ENCODE assay signal across 8 cellular contexts in the genomic region with DNA sequence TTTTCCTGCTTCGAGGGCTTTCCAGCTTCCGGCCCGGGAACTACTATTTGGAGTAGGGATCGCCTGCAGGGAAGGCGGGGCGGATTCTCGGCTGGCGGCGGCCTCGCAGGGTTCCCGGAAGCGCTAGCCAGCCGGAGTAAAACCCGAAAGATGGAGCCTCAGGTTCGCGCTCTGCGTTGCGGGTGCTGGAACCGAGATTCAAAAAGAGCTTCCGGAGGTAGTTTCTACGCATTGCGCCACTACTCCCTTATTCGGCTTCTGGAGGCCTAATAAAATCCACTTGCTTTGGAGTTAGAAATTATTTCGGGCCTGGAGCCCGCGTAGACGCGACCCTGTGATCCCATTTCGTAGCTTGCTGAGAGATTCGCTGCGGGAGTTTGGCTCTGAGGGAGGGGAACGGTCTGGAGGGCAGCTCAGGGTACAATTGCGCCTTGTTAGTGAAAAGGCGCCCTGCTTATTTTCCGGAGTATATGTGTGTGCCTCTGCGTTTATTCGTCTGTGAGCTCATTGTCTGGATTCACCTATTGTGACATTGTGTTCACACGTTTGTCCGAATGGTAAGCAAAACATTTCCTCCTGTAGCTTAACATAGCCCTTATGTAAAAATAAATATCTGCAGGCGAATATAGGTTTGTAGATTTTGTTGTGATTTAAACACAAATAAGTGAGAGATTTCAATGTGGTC. TPM values are rescaled to one million over a fixed set of nuclear protein-coding genes. Genes with fewer than 3 reads are reported as not detected.
DNase-seq lines count a peak whose midpoint lies in the region; ATAC-seq, FAIRE-seq and TF ChIP-seq lines count a peak whose summit lies in the region.

No MANE protein-coding gene starts in this region.

- peak overlapping the region; percentile 38 to 86 (median 82) for H3K4me3 Mint-ChIP-seq in IgD-negative memory B cell
- H3K4me3 Mint-ChIP-seq in natural killer cell treated with Interleukin-12 subunit alpha and Interleukin-12 subunit beta and Interleukin-15 and Interleukin-18, amount 100 ng/mL, for 72 hours, result peak overlapping the region; percentile 83

- SMC1A ChIA-PET in GM12878 (lab: Charles Lee; ENCODE audit: uncharacterized antibody, unreplicated experiment), result interaction anchor here (0.6 to 3.9 kb wide), 19 partner anchors 9 to 309 kb away, joined by 3 to 26 read pairs (median 4); no protein-coding TSS in a partner anchor

- no peak overlapping the region for H2AFZ ChIP-seq in GM12878 (ENCODE audit: control insufficient read depth, low read depth, low read length)

- TF ChIP-seq EP300 in GM12878 (IDR thresholded peaks at IDR 0.05; ENCODE audit: borderline replicate concordance in 1 of 2, control insufficient read depth in 1 of 2, low read depth in 2 of 2, low read length in 2 of 2), result no peak

- RAD21 ChIA-PET in GM12878 (lab: Charles Lee; ENCODE audit: unreplicated experiment), result interaction anchor here (0.7 to 5.5 kb wide), 15 partner anchors 14 to 169 kb away, joined by 3 to 67 read pairs (median 3); a partner anchor contains a TSS

- no peaks in the 10 kb centered on the region for H3K36me3 ChIP-seq in GM12878 (ENCODE audit: control insufficient read depth in 2 of 2, insufficient read depth in 2 of 2, low read length in 1 of 2)

- H3K27ac ChIP-seq in GM12878 (ENCODE audit: control insufficient read depth, insufficient read depth), result no peak overlapping the region

- intact Hi-C loops in GM12878 (cut with micrococcal nuclease; ENCODE audit: unreplicated experiment) (loop anchor here (1.0 to 5.0 kb wide), 3 partner anchors 45 to 156 kb away; no protein-coding TSS in a partner anchor), left cardiac atrium (cut with DNase I) (loop anchor here (1.0 to 10.0 kb wide), 3 partner anchors 67 to 151 kb away; no protein-coding TSS in a partner anchor)

- no peaks in the 10 kb centered on the region; the same call in 1 of the 2 replicates for H3K4me1 ChIP-seq in GM12878 (ENCODE audit: control insufficient read depth, insufficient read depth, low read length)

- H3K36me3 Mint-ChIP-seq in IgD-negative memory B cell, result no peaks in the 10 kb centered on the region
- H3K36me3 Mint-ChIP-seq in natural killer cell treated with Interleukin-12 subunit alpha and Interleukin-12 subunit beta and Interleukin-15 and Interleukin-18, amount 100 ng/mL, for 72 hours, result no peaks in the 10 kb centered on the region

- 9% methylated on average over 40 of the region's 40 CpGs for WGBS in GM12878 (ENCODE audit: insufficient coverage, insufficient replicate concordance, low lambda C conversion rate, missing lambda C conversion rate)

- peaks cover 5 to 20% (median 14%) of the 10 kb centered on the region in 3 donors for H3K4me1 Mint-ChIP-seq in IgD-negative memory B cell
- H3K4me1 Mint-ChIP-seq in natural killer cell treated with Interleukin-12 subunit alpha and Interleukin-12 subunit beta and Interleukin-15 and Interleukin-18, amount 100 ng/mL, for 72 hours (ENCODE audit: low read depth in 2 of 2), result peaks cover 23 to 33% of the 10 kb centered on the region in 2 donors

- peaks cover 89% of the 10 kb centered on the region for H3K27me3 Mint-ChIP-seq in IgD-negative memory B cell
- peaks cover 51 to 69% of the 10 kb centered on the region in 2 donors for H3K27me3 Mint-ChIP-seq in natural killer cell treated with Interleukin-12 subunit alpha and Interleukin-12 subunit beta and Interleukin-15 and Interleukin-18, amount 100 ng/mL, for 72 hours

- no peak overlapping the region for H3K4me3 ChIP-seq in GM12878

- no peak for TF ChIP-seq RAD21 in GM12878 (IDR thresholded peaks at IDR 0.05; ENCODE audit: insufficient read depth, low read depth, low read length)

- peak overlapping the region; percentile 63 for H3K4me2 ChIP-seq in GM12878 (ENCODE audit: control insufficient read depth, insufficient read depth)

- DNase-seq in DMS153 (lab: John Stamatoyannopoulos, UW) (peak; percentile 56), GM12878 (ENCODE audit: low read depth, low spot score) (no peak), GDM1 (lab: John Stamatoyannopoulos, UW) (no peak), left cardiac atrium (no peak)
- DNase-seq in natural killer cell treated with Interleukin-12 subunit alpha and Interleukin-12 subunit beta and Interleukin-15 and Interleukin-18, amount 100 ng/mL, for 72 hours (ENCODE audit: low spot score), result peak; percentile 68

- ATAC-seq in GM12878 (peak; percentile 34; the same call in 1 of the 3 replicates), HG03460 (IDR thresholded peaks at IDR 0.05; ENCODE audit: unreplicated experiment) (no peak), left cardiac atrium (no peak), GM18870 (IDR thresholded peaks at IDR 0.05; ENCODE audit: unreplicated experiment) (no peak)
- ATAC-seq in natural killer cell treated with Interleukin-12 subunit alpha and Interleukin-12 subunit beta and Interleukin-15 and Interleukin-18, amount 100 ng/mL, for 72 hours, result peak in 1 of 2 donors; percentile 57

- H3K9me3 ChIP-seq in GM12878 (replicated peaks; ENCODE audit: control insufficient read depth, insufficient read depth, low read length), result no peaks in the 10 kb centered on the region; the same call in 2 of the 3 replicates

- H3K79me2 ChIP-seq in GM12878 (ENCODE audit: control insufficient read depth, insufficient read depth, low read length), result no peaks in the 10 kb centered on the region

- peak; percentile 47 for FAIRE-seq in GM12878 (lab: Jason Lieb, UNC)

- CTCF ChIA-PET in GM12878 (lab: Yijun Ruan, JAX), result interaction anchor here (0.6 to 7.5 kb wide), 46 partner anchors 8 to 336 kb away, joined by 3 to 108 read pairs (median 5); a partner anchor contains a TSS

- TF ChIP-seq POLR2A in GM12878 (IDR thresholded peaks at IDR 0.05; ENCODE audit: low read depth, low read length), result no peak

- no peak overlapping the region for H3K9ac ChIP-seq in GM12878 (ENCODE audit: control insufficient read depth, insufficient read depth, low read length)

- H3K9me3 Mint-ChIP-seq in IgD-negative memory B cell, result peaks cover 0 to 8% (median 8%) of the 10 kb centered on the region in 3 donors
- no peaks in the 10 kb centered on the region for H3K9me3 Mint-ChIP-seq in natural killer cell treated with Interleukin-12 subunit alpha and Interleukin-12 subunit beta and Interleukin-15 and Interleukin-18, amount 100 ng/mL, for 72 hours

- in situ Hi-C loops in GM12878 (cut with MboI), result no loop called here

- H3K27me3 ChIP-seq in GM12878 (replicated peaks in 1 of 2; ENCODE audit: control insufficient read depth in 2 of 2, insufficient read depth in 2 of 2, low read length in 1 of 2), result peaks cover 38 to 62% of the 10 kb centered on the region in 2 experiments

- BruUV-seq in GM12878 (replicated peaks; lab: Mats Ljungman, UMichigan), result no TSS peak

- POLR2A ChIA-PET in GM12878 (lab: Charles Lee), result no interaction called here

- H4K20me1 ChIP-seq in GM12878 (ENCODE audit: control insufficient read depth, insufficient read depth), result no peaks in the 10 kb centered on the region

- H3K27ac Mint-ChIP-seq in IgD-negative memory B cell, result peak overlapping the region; percentile 89 to 92 (median 90)
- H3K27ac Mint-ChIP-seq in natural killer cell treated with Interleukin-12 subunit alpha and Interleukin-12 subunit beta and Interleukin-15 and Interleukin-18, amount 100 ng/mL, for 72 hours, result peak overlapping the region; percentile 53 to 85

- no peak for TF ChIP-seq CTCF in GM12878 (IDR thresholded peaks at IDR 0.05 in 2 of 3, conservative IDR thresholded peaks at IDR 0.05 in 1 of 3; ENCODE audit: control insufficient read depth in 2 of 3, extremely low read depth in 1 of 3, insufficient read depth in 1 of 3, low read depth in 3 of 3, low read length in 3 of 3)

RNA-seq across cellular contexts. Expression of a gene that starts 0.7 kb away (rescaled TPM):
- polyA plus RNA-seq in IgD-negative memory B cell (not detected), GM12878 (2011; rRNA removed) (not detected in 2 replicates), GM12878 (2014; fragmentation: Illumina TruSeq; extraction: Trizol) (not detected in 2 replicates), GM12878 (2014; fragmentation: Nextera tagmentation; extraction: Ambion mirVana) (under 1 TPM in 1 of 2 experiments, not detected in 1; 0.31 TPM), GM12878 (2014; rRNA removed) (not detected in 2 replicates), GM12878 (2016; fragmentation: Nextera tagmentation; extraction: Ambion mirVana) (not detected)
- not detected in 2 replicates for total RNA-seq in GM12878 (2013; cell fraction: nucleolus; rRNA removed)
- total RNA-seq in GM12878 (2014; rRNA removed) (not detected in 2 replicates), GM12878 (2014; rRNA removed; fragmentation: Illumina TruSeq; extraction: Trizol) (not detected in 2 replicates), GM12878 (2021) (not detected in 2 replicates), left cardiac atrium (not detected)
- not detected for polyA plus RNA-seq in GM12878 (2011; ENCODE audit: low read depth)
- not detected in 2 replicates for polyA plus RNA-seq in GM12878 (2011; cell fraction: cytosol; rRNA removed)
- polyA plus RNA-seq in GM12878 (2011; cell fraction: nucleus; rRNA removed), result not detected in 2 replicates
- not detected in 2 replicates for polyA plus RNA-seq in GM12878 (2012)
- not detected in 2 replicates for polyA minus RNA-seq in GM12878 (2011; rRNA and poly(A)+ RNA removed)
- polyA minus RNA-seq in GM12878 (2011; cell fraction: cytosol; rRNA and poly(A)+ RNA removed), result not detected in 2 replicates
- not detected in 2 replicates for polyA minus RNA-seq in GM12878 (2011; cell fraction: nucleus; rRNA and poly(A)+ RNA removed)
- total RNA-seq in natural killer cell treated with Interleukin-12 subunit alpha and Interleukin-12 subunit beta and Interleukin-15 and Interleukin-18, amount 100 ng/mL, for 72 hours, result not detected

RNA-seq across cellular contexts. Expression of a gene that starts 1.4 kb away (rescaled TPM):
- not detected for polyA plus RNA-seq in IgD-negative memory B cell
- not detected in 2 replicates for total RNA-seq in GM12878 (2013; cell fraction: nucleolus; rRNA removed)
- not detected in 2 replicates for total RNA-seq in GM12878 (2014; rRNA removed)
- not detected in 2 replicates for total RNA-seq in GM12878 (2014; rRNA removed; fragmentation: Illumina TruSeq; extraction: Trizol)
- not detected in 2 replicates for total RNA-seq in GM12878 (2021)
- polyA plus RNA-seq in GM12878 (2011; ENCODE audit: low read depth), result not detected
- not detected in 2 replicates for polyA plus RNA-seq in GM12878 (2011; rRNA removed)
- not detected in 2 replicates for polyA plus RNA-seq in GM12878 (2011; cell fraction: cytosol; rRNA removed)
- not detected in 2 replicates for polyA plus RNA-seq in GM12878 (2011; cell fraction: nucleus; rRNA removed)
- not detected in 2 replicates for polyA plus RNA-seq in GM12878 (2012)
- polyA plus RNA-seq in GM12878 (2014; fragmentation: Illumina TruSeq; extraction: Trizol), result not detected in 2 replicates
- polyA plus RNA-seq in GM12878 (2014; fragmentation: Nextera tagmentation; extraction: Ambion mirVana), result not detected
- polyA plus RNA-seq in GM12878 (2014; rRNA removed), result not detected in 2 replicates
- not detected for polyA plus RNA-seq in GM12878 (2016; fragmentation: Nextera tagmentation; extraction: Ambion mirVana)
- polyA minus RNA-seq in GM12878 (2011; rRNA and poly(A)+ RNA removed), result not detected in 2 replicates
- polyA minus RNA-seq in GM12878 (2011; cell fraction: cytosol; rRNA and poly(A)+ RNA removed), result not detected in 2 replicates
- polyA minus RNA-seq in GM12878 (2011; cell fraction: nucleus; rRNA and poly(A)+ RNA removed), result not detected in 2 replicates
- total RNA-seq in natural killer cell treated with Interleukin-12 subunit alpha and Interleukin-12 subunit beta and Interleukin-15 and Interleukin-18, amount 100 ng/mL, for 72 hours, result not detected
- total RNA-seq in left cardiac atrium, result not detected

RNA-seq across cellular contexts. Expression of a gene that starts 4.9 kb away (rescaled TPM):
- polyA plus RNA-seq in IgD-negative memory B cell (not detected), GM12878 (2011; rRNA removed) (not detected in 2 replicates), GM12878 (2014; fragmentation: Illumina TruSeq; extraction: Trizol) (not detected in 2 replicates), GM12878 (2014; fragmentation: Nextera tagmentation; extraction: Ambion mirVana) (not detected), GM12878 (2014; rRNA removed) (not detected in 2 replicates), GM12878 (2016; fragmentation: Nextera tagmentation; extraction: Ambion mirVana) (not detected)
- not detected in 2 replicates for total RNA-seq in GM12878 (2013; cell fraction: nucleolus; rRNA removed)
- total RNA-seq in GM12878 (2014; rRNA removed) (not detected in 2 replicates), GM12878 (2014; rRNA removed; fragmentation: Illumina TruSeq; extraction: Trizol) (not detected in 2 replicates), GM12878 (2021) (0.05 TPM in 2 replicates), left cardiac atrium (not detected)
- polyA plus RNA-seq in GM12878 (2011; ENCODE audit: low read depth), result not detected
- not detected in 2 replicates for polyA plus RNA-seq in GM12878 (2011; cell fraction: cytosol; rRNA removed)
- not detected in 2 replicates for polyA plus RNA-seq in GM12878 (2011; cell fraction: nucleus; rRNA removed)
- not detected in 2 replicates for polyA plus RNA-seq in GM12878 (2012)
- not detected in 2 replicates for polyA minus RNA-seq in GM12878 (2011; rRNA and poly(A)+ RNA removed)
- not detected in 2 replicates for polyA minus RNA-seq in GM12878 (2011; cell fraction: cytosol; rRNA and poly(A)+ RNA removed)
- not detected in 2 replicates for polyA minus RNA-seq in GM12878 (2011; cell fraction: nucleus; rRNA and poly(A)+ RNA removed)
- total RNA-seq in natural killer cell treated with Interleukin-12 subunit alpha and Interleukin-12 subunit beta and Interleukin-15 and Interleukin-18, amount 100 ng/mL, for 72 hours, result not detected

Comparison
In these comparisons a context has a peak if more than half of its experiments do, and no peak if none do; other contexts are left out.
1. DNase-seq: peak in DMS153 (single experiment) and natural killer cell treated with Interleukin-12 subunit alpha and Interleukin-12 subunit beta and Interleukin-15 and Interleukin-18, amount 100 ng/mL, for 72 hours (single experiment); none in GM12878 (single experiment), GDM1 (single experiment) and left cardiac atrium (single experiment).